Comparison of ENCODE assay signal across 1 cellular context in genomic region chr6:157019115-157019628, GRCh38.
TF ChIP-seq lines count a peak whose summit lies in the region.

No MANE protein-coding gene starts in this region.

TF ChIP-seq in GM23338, 12 proteins besides CTCF, POLR2A, EP300 and RAD21 (continued from another document):
- TF ChIP-seq ZNF462 (CRISPR knock-in tag; IDR thresholded peaks at IDR 0.05) (no peak), ZNF331 (CRISPR knock-in tag; IDR thresholded peaks at IDR 0.05; ENCODE audit: low read depth) (no peak), REST (IDR thresholded peaks at IDR 0.05; ENCODE audit: unreplicated experiment) (no peak), EZH2 (IDR thresholded peaks at IDR 0.05; ENCODE audit: low read depth, unreplicated experiment) (no peak), JUNB (IDR thresholded peaks at IDR 0.05; ENCODE audit: unreplicated experiment) (no peak)
